1 cellular context compared by ENCODE assay signal in genomic region chr14:24198845-24199524, GRCh38.
TF ChIP-seq lines count a peak whose summit lies in the region.

No MANE protein-coding gene starts in this region.

TF ChIP-seq in IMR-90, 13 proteins besides CTCF, POLR2A, EP300 and RAD21:
- TF ChIP-seq BHLHE40 (IDR thresholded peaks at IDR 0.05; ENCODE audit: low read depth, low read length) (no peak), SMC3 (IDR thresholded peaks at IDR 0.05; ENCODE audit: low read depth, low read length) (no peak), MAFK (IDR thresholded peaks at IDR 0.05; ENCODE audit: low read depth, low read length) (no peak), MXI1 (IDR thresholded peaks at IDR 0.05; ENCODE audit: borderline replicate concordance, low read depth, low read length) (no peak), FOS (IDR thresholded peaks at IDR 0.05; ENCODE audit: low read depth, low read length) (no peak), CEBPB (IDR thresholded peaks at IDR 0.05; ENCODE audit: low read depth, low read length) (no peak), NFE2L2 (IDR thresholded peaks at IDR 0.05; ENCODE audit: low read depth, low read length) (no peak), USF2 (IDR thresholded peaks at IDR 0.05; ENCODE audit: low read depth, low read length) (no peak), MAZ (IDR thresholded peaks at IDR 0.05; ENCODE audit: borderline replicate concordance, low read depth, low read length) (no peak), RCOR1 (IDR thresholded peaks at IDR 0.05; ENCODE audit: insufficient replicate concordance, low read length) (no peak), ELK1 (IDR thresholded peaks at IDR 0.05; ENCODE audit: borderline replicate concordance, low read depth, low read length) (no peak)
